Comparison of ENCODE assay signal across 8 cellular contexts in the genomic region with DNA sequence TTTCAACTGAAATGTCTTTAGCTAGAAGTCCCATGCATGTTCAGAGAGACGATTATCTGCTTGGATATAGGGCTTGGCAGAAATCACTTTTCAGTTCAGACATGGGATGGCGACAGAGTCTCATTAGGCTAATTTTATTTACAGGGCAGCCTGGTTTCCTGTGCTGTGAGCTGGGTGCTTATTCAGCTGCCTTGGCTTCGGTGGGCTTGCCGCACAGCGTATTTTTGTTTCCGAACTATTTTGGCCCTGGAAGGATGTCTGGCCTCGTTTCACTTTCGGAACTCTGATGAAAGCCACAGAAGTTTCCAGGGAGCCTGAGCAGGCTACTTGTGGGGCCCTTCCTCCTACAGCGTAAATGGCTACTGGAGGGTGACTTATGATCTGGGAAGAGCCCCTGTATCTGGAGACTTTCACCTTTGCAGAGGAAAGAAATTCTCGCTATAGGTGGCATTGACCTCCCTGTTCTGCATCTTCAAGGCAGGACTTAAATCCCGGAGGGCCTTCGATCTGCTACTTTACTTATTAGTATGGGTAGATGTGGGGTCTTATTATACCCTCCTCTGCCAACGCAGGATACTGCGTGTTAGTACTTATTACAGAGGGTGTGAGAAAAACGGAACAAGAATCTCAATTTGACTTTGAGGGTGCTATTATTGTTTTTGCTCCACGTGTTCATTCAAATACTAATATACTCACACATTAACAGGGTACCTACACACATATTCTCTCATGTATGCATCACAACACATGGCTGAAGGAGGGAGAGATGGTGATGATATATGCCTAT.
DNase-seq lines count a peak whose midpoint lies in the region; ATAC-seq and TF ChIP-seq lines count a peak whose summit lies in the region.

No MANE protein-coding gene starts in this region.

- H3K4me3 ChIP-seq in SJSA1 = peak overlapping the region; percentile 27
- H3K4me3 ChIP-seq in epithelial cell of proximal tubule (ENCODE audit: low read depth, low read length) = peak overlapping the region; percentile 31
- H3K4me3 ChIP-seq in mucosa of rectum (ENCODE audit: low read length in 2 of 2) = peak overlapping the region in 1 of 2 donors; percentile 5

- H3K36me3 ChIP-seq in ES-I3 (ENCODE audit: insufficient read depth, low read length) (no peaks in the 10 kb centered on the region), SJSA1 (no peaks in the 10 kb centered on the region), mucosa of rectum (ENCODE audit: control insufficient read depth in 2 of 2, insufficient read depth in 2 of 2, low read length in 2 of 2) (no peaks in the 10 kb centered on the region)

- H3K9ac ChIP-seq in ES-I3 (ENCODE audit: low read depth, low read length) = peak overlapping the region; percentile 10; the same call in 1 of the 2 replicates
- H3K9ac ChIP-seq in mucosa of rectum (ENCODE audit: low read depth in 1 of 2, low read length in 2 of 2) = peak overlapping the region in 1 of 2 donors; percentile 10

- H3K27ac ChIP-seq in SJSA1 (peak overlapping the region; percentile 5; the same call in 1 of the 2 replicates), mucosa of rectum (ENCODE audit: low read depth in 2 of 2, low read length in 2 of 2) (peak overlapping the region; percentile 14 to 17)

- TF ChIP-seq CTCF in epithelial cell of proximal tubule (conservative IDR thresholded peaks at IDR 0.05; ENCODE audit: low read depth, low read length) = peak; percentile 66

- H3K4me1 ChIP-seq in ES-I3 (ENCODE audit: insufficient read depth, low read length) (no peaks in the 10 kb centered on the region), SJSA1 (replicated peaks) (peaks cover 13% of the 10 kb centered on the region), mucosa of rectum (ENCODE audit: control insufficient read depth in 2 of 2, insufficient read depth in 2 of 2, low read length in 2 of 2) (no peaks in the 10 kb centered on the region)

- H3K27me3 ChIP-seq in SJSA1 (replicated peaks) (no peaks in the 10 kb centered on the region), mucosa of rectum (ENCODE audit: control insufficient read depth in 2 of 2, insufficient read depth in 2 of 2, low read length in 2 of 2) (no peaks in the 10 kb centered on the region)

- H3K9me3 ChIP-seq in ES-I3 (ENCODE audit: control insufficient read depth, insufficient read depth, low read length) = no peaks in the 10 kb centered on the region
- H3K9me3 ChIP-seq in SJSA1 (replicated peaks) = no peaks in the 10 kb centered on the region
- no peaks in the 10 kb centered on the region for H3K9me3 ChIP-seq in mucosa of rectum (ENCODE audit: control insufficient read depth in 2 of 2, low read length in 2 of 2)

- ATAC-seq in GM19452 (IDR thresholded peaks at IDR 0.05; ENCODE audit: unreplicated experiment) (peak; percentile 78), HG03378 (IDR thresholded peaks at IDR 0.05; ENCODE audit: unreplicated experiment) (peak; percentile 91)

- DNase-seq in SJSA1 (ENCODE audit: low read depth in 1 of 2, low spot score in 2 of 2) (peak; percentile 53 to 61), epithelial cell of proximal tubule (ENCODE audit: low read depth) (no peak), NK-92 (lab: John Stamatoyannopoulos, UW; ENCODE audit: unreplicated experiment) (no peak)
- no peak for DNase-seq in central memory CD4-positive, alpha-beta T cell

Comparison
In these comparisons a context has a peak if more than half of its experiments do, and no peak if none do; other contexts are left out.
1. DNase-seq: peak in SJSA1 (2 of 2); none in epithelial cell of proximal tubule (single experiment), central memory CD4-positive, alpha-beta T cell (single experiment) and NK-92 (single experiment).